18 cellular contexts compared by ENCODE assay signal in the genomic region with DNA sequence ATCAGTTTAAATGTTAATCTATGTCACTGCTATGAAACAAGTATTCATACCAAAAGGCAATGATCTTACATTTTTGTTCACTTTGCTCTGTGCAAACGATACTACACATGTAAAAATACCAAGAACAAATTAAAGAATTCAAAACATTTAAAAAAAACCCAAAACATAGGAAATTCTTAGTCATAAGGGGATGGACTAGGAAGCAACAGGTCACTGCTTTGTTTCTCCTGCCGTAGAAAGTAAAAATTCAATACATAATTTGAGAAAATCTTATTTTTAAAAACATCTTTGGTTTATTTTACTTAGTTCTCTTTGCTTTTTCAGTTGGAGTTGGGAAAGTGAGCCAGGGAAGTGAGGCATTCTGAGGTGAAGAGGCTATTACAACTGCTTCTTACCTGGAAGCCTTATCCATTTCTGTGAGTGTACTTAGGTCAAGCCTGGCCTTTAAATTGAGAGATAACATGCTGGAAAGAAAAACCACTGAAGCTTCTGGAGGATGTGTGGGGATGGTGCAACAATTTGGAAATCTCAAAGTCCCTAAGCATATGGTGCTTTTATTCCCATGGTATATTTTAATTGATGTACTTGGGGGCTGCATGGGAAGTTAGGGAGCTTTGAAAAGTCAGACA.
DNase-seq lines count a peak whose midpoint lies in the region; ATAC-seq, FAIRE-seq and TF ChIP-seq lines count a peak whose summit lies in the region.
"Had no signal": no experiment of that assay in that cellular context is flagged by ENCODE, and none has a peak within 500 bp of the region (broad histone marks: within the 10 kb centered on the region; RNA-seq: fewer than 3 reads in every experiment).

No MANE protein-coding gene starts in this region.

- no peak overlapping the region for H3K4me2 ChIP-seq in astrocyte (ENCODE audit: low read length)
- H3K4me2 ChIP-seq in OCI-LY7 (ENCODE audit: low read length), result no peak overlapping the region

- H3K9me2 ChIP-seq in OCI-LY7 (ENCODE audit: insufficient read depth, low read length), result no peaks in the 10 kb centered on the region

- peaks cover 15% of the 10 kb centered on the region for H3K36me3 Mint-ChIP-seq in astrocyte (ENCODE audit: low read depth, unreplicated experiment)
- H3K36me3 Mint-ChIP-seq: CD14-positive monocyte had no signal

- H3K27ac ChIP-seq in ACC112 (ENCODE audit: low read depth, low read length) (peak overlapping the region; percentile 67), astrocyte (ENCODE audit: low read depth, low read length) (no peak overlapping the region), OCI-LY7 (ENCODE audit: low read depth, low read length, poor library complexity, severe bottlenecking) (no peak overlapping the region)
- H3K27ac ChIP-seq: 22Rv1 had no signal

- no peaks in the 10 kb centered on the region for H3K9me3 Mint-ChIP-seq in astrocyte (ENCODE audit: unreplicated experiment)
- H3K9me3 Mint-ChIP-seq: HFFc6 had no signal

- CTCF ChIA-PET in OCI-LY7 (lab: Charles Lee; ENCODE audit: unreplicated experiment), result no interaction called here

- no peak overlapping the region for H2AFZ ChIP-seq in ACC112 (ENCODE audit: low read length, unreplicated experiment)
- H2AFZ ChIP-seq in astrocyte (ENCODE audit: low read depth, low read length), result no peak overlapping the region
- no peak overlapping the region for H2AFZ ChIP-seq in OCI-LY7 (ENCODE audit: low read length)

- H3K9ac ChIP-seq in astrocyte (ENCODE audit: low read length), result no peak overlapping the region

- H3K36me3 ChIP-seq in ACC112 (ENCODE audit: insufficient read depth, low read length) (no peaks in the 10 kb centered on the region), astrocyte (ENCODE audit: insufficient read depth, low read length) (peaks cover 4% of the 10 kb centered on the region), OCI-LY7 (ENCODE audit: insufficient read depth, low read length) (no peaks in the 10 kb centered on the region)

- H3K27ac Mint-ChIP-seq in astrocyte (ENCODE audit: unreplicated experiment), result peak overlapping the region; percentile 38

- no peak overlapping the region for H3K4me3 ChIP-seq in ACC112 (ENCODE audit: low read depth, low read length)
- H3K4me3 ChIP-seq in astrocyte (ENCODE audit: insufficient read depth, low read depth, low read length), result no peak overlapping the region
- H3K4me3 ChIP-seq in OCI-LY7 (ENCODE audit: low read depth, low read length, poor library complexity, severe bottlenecking), result no peak overlapping the region

- DNase-seq in astrocyte (ENCODE audit: low read depth) (peak; percentile 7), glomerular endothelial cell (ENCODE audit: extremely low read depth, low read depth, low spot score) (peak; percentile 54), OCI-LY7 (ENCODE audit: low spot score) (no peak), NCI-H82 (lab: John Stamatoyannopoulos, UW) (no peak), NCI-H2196 treated with DMSO at 0.1 percent for 48 hours (lab: John Stamatoyannopoulos, UW; ENCODE audit: unreplicated experiment) (no peak)
- DNase-seq: HFFc6, NCI-H1417 treated with DMSO at 0.1 percent for 48 hours, NCI-H2029, NCI-H446, NCI-H526 treated with DMSO at 0.1 percent for 48 hours had no signal

- no peak for ATAC-seq in GM21717 (IDR thresholded peaks at IDR 0.05; ENCODE audit: unreplicated experiment)
- ATAC-seq: Right ventricle myocardium inferior had no signal

- H3K27me3 ChIP-seq in ACC112 (ENCODE audit: insufficient read depth, low read length) (no peaks in the 10 kb centered on the region), astrocyte (ENCODE audit: insufficient read depth, low read length) (no peaks in the 10 kb centered on the region)

- intact Hi-C loops in OCI-LY7 (cut with micrococcal nuclease; ENCODE audit: unreplicated experiment), result no loop called here

- H3K9me3 ChIP-seq in astrocyte (ENCODE audit: insufficient read depth, low read depth, low read length), result no peaks in the 10 kb centered on the region
- no peaks in the 10 kb centered on the region for H3K9me3 ChIP-seq in OCI-LY7 (ENCODE audit: low read length)

- POLR2A ChIA-PET in OCI-LY7 (lab: Charles Lee), result no interaction called here

- H3K4me3 Mint-ChIP-seq in astrocyte (ENCODE audit: unreplicated experiment), result no peak overlapping the region
- H3K4me3 Mint-ChIP-seq: CD14-positive monocyte, HFFc6 had no signal

- no peaks in the 10 kb centered on the region for H3K79me2 ChIP-seq in ACC112 (ENCODE audit: control insufficient read depth, insufficient read depth, low read length, unreplicated experiment)
- H3K79me2 ChIP-seq in astrocyte (ENCODE audit: insufficient read depth, low read length), result no peaks in the 10 kb centered on the region
- no peaks in the 10 kb centered on the region for H3K79me2 ChIP-seq in OCI-LY7 (ENCODE audit: insufficient read depth, low read depth, low read length)

- no peak for TF ChIP-seq CTCF in astrocyte (IDR thresholded peaks at IDR 0.05; ENCODE audit: insufficient read depth, low read depth, low read length)
- TF ChIP-seq CTCF in OCI-LY7 (conservative IDR thresholded peaks at IDR 0.05; ENCODE audit: low read length), result no peak

- peaks cover 7% of the 10 kb centered on the region for H3K4me1 Mint-ChIP-seq in astrocyte (ENCODE audit: low read depth, unreplicated experiment)
- H3K4me1 Mint-ChIP-seq: CD14-positive monocyte had no signal

- no TSS peak for BruUV-seq in OCI-LY7 (replicated peaks; lab: Mats Ljungman, UMichigan)

- no peaks in the 10 kb centered on the region for H3K27me3 Mint-ChIP-seq in astrocyte (ENCODE audit: low read depth, unreplicated experiment)

- H4K20me1 ChIP-seq in astrocyte (ENCODE audit: insufficient read depth, low read length) (no peaks in the 10 kb centered on the region), OCI-LY7 (ENCODE audit: insufficient read depth, low read length) (no peaks in the 10 kb centered on the region)

- peaks cover 14% of the 10 kb centered on the region for H3K4me1 ChIP-seq in ACC112 (ENCODE audit: control insufficient read depth, insufficient read depth, low read length, unreplicated experiment)
- H3K4me1 ChIP-seq in astrocyte (ENCODE audit: insufficient read depth, low read length), result no peaks in the 10 kb centered on the region
- H3K4me1 ChIP-seq in OCI-LY7 (ENCODE audit: insufficient read depth, low read length, poor library complexity, severe bottlenecking), result no peaks in the 10 kb centered on the region

- FAIRE-seq in astrocyte (lab: Jason Lieb, UNC), result no peak
- peak; percentile 51 for FAIRE-seq in endometrium (lab: Jason Lieb, UNC)
- FAIRE-seq: G401.6, RCC 7860 had no signal

Comparison
In these comparisons a context has a peak if more than half of its experiments do, and no peak if none do; other contexts are left out.
1. DNase-seq: peak in astrocyte (single experiment) and glomerular endothelial cell (single experiment); none in OCI-LY7 (single experiment), NCI-H82 (single experiment) and NCI-H2196 treated with DMSO at 0.1 percent for 48 hours (single experiment).